ENCODE assay signal across 9 cellular contexts in genomic region chr16:58459344-58460218, GRCh38. TPM values are rescaled to one million over a fixed set of nuclear protein-coding genes. Genes with fewer than 3 reads are reported as not detected.
DNase-seq lines count a peak whose midpoint lies in the region; ATAC-seq and TF ChIP-seq lines count a peak whose summit lies in the region.
"Had no signal": no experiment of that assay in that cellular context is flagged by ENCODE, and none has a peak within 500 bp of the region (broad histone marks: within the 10 kb centered on the region; RNA-seq: fewer than 3 reads in every experiment).

No MANE protein-coding gene starts in this region.

- intact Hi-C loops in adrenal gland (cut with DNase I) = no loop called here
- intact Hi-C loops in A673 (cut with micrococcal nuclease; ENCODE audit: unreplicated experiment) = no loop called here

- H3K9me3 ChIP-seq in adrenal gland (replicated peaks in 1 of 3) (no peaks in the 10 kb centered on the region), A673 (ENCODE audit: low read depth, low read length, poor library complexity, severe bottlenecking) (no peaks in the 10 kb centered on the region)

- CTCF ChIA-PET in A673 (lab: Charles Lee) = no interaction called here

- TF ChIP-seq CTCF in adrenal gland (IDR thresholded peaks at IDR 0.05) = no peak
- TF ChIP-seq CTCF in A673 (conservative IDR thresholded peaks at IDR 0.05; ENCODE audit: low read depth, low read length) = no peak

- H3K27me3 ChIP-seq in adrenal gland = peaks cover 2% of the 10 kb centered on the region
- peaks cover 23% of the 10 kb centered on the region for H3K27me3 ChIP-seq in A673 (replicated peaks; ENCODE audit: insufficient read depth, low read depth, low read length, poor library complexity)

- peaks cover 16 to 54% of the 10 kb centered on the region in 2 donors for H3K4me1 ChIP-seq in adrenal gland (replicated peaks in 1 of 2)
- H3K4me1 ChIP-seq in A673 (ENCODE audit: insufficient read depth, low read length, poor library complexity, severe bottlenecking) = peaks cover 4% of the 10 kb centered on the region

- POLR2A ChIA-PET in A673 (lab: Charles Lee; ENCODE audit: low non-redundant PET) = no interaction called here

- peak; percentile 78 for DNase-seq in ELR (ENCODE audit: low read depth)
- DNase-seq in adrenal gland = peak; percentile 88 to 95 (median 94)
- DNase-seq in renal cortical epithelial cell (ENCODE audit: low read depth) = peak; percentile 86
- no peak for DNase-seq in medulla oblongata (ENCODE audit: extremely low spot score)
- no peak for DNase-seq in A673 (ENCODE audit: low spot score)
- no peak for DNase-seq in NCI-H748 treated with DMSO at 0.1 percent for 48 hours (lab: John Stamatoyannopoulos, UW)

- no peak for TF ChIP-seq RAD21 in Ishikawa (IDR thresholded peaks at IDR 0.05; ENCODE audit: low read depth)

- peak; percentile 58; the same call in 1 of the 2 replicates for TF ChIP-seq EP300 in Ishikawa (IDR thresholded peaks at IDR 0.05; ENCODE audit: borderline replicate concordance)

- H3K4me3 ChIP-seq in adrenal gland (no peak overlapping the region), A673 (ENCODE audit: low read depth, low read length, poor library complexity, severe bottlenecking) (no peak overlapping the region)
- H3K4me3 ChIP-seq: dorsolateral prefrontal cortex had no signal

- no peaks in the 10 kb centered on the region for H3K36me3 ChIP-seq in adrenal gland (replicated peaks in 1 of 2)
- no peaks in the 10 kb centered on the region for H3K36me3 ChIP-seq in A673 (ENCODE audit: insufficient read depth, low read length, poor library complexity, severe bottlenecking)

- 64 to 78% (median 68%) methylated on average over 9 of the region's 9 CpGs for WGBS in adrenal gland, 4 donors

- peak in 1 of 2 donors; percentile 29 for TF ChIP-seq POLR2A in adrenal gland (IDR thresholded peaks at IDR 0.05)

- BruUV-seq in A673 (replicated peaks; lab: Mats Ljungman, UMichigan) = no TSS peak

- peak overlapping the region; percentile 60 to 91 (median 85) for H3K27ac ChIP-seq in adrenal gland
- no peak overlapping the region for H3K27ac ChIP-seq in A673 (ENCODE audit: low read depth, low read length, poor library complexity, severe bottlenecking)

- ATAC-seq in HG02678 (IDR thresholded peaks at IDR 0.05; ENCODE audit: unreplicated experiment) = no peak

TF ChIP-seq in Ishikawa, 13 proteins besides CTCF, POLR2A, EP300 and RAD21:
- TF ChIP-seq FOXM1 (IDR thresholded peaks at IDR 0.05; ENCODE audit: borderline replicate concordance, low read depth) = no peak
- no peak for TF ChIP-seq MAX (IDR thresholded peaks at IDR 0.05)
- TF ChIP-seq NFIC (IDR thresholded peaks at IDR 0.05) = no peak
- TF ChIP-seq USF1 (IDR thresholded peaks at IDR 0.05) = peak; percentile 81
- TF ChIP-seq CEBPB (IDR thresholded peaks at IDR 0.05) = no peak
- TF ChIP-seq ZBTB7A (IDR thresholded peaks at IDR 0.05; ENCODE audit: low read depth) = no peak
- TF ChIP-seq TCF12 (IDR thresholded peaks at IDR 0.05; ENCODE audit: low read depth) = 0 out of 2 replicates have a peak, but pooled peaks have one; percentile 28
- no peak for TF ChIP-seq YY1 (IDR thresholded peaks at IDR 0.05; ENCODE audit: low read depth)
- TF ChIP-seq TAF1 (IDR thresholded peaks at IDR 0.05; ENCODE audit: low read depth) = no peak

RNA-seq across cellular contexts. Expression of gene NDRG4, which starts 40.4 kb away (rescaled TPM):
- 100 to 1,000 TPM; 194 to 952 (median 387) TPM for total RNA-seq in adrenal gland
- 100 to 1,000 TPM; 139 to 339 (median 176) TPM for polyA plus RNA-seq in adrenal gland
- total RNA-seq in renal cortical epithelial cell = 15.8 and 26.0 TPM in 2 replicates
- 0.28 and 0.66 TPM in 2 replicates for total RNA-seq in A673 (2021)

RNA-seq across cellular contexts. Expression of gene SETD6, which starts 55.7 kb away (rescaled TPM):
- total RNA-seq in adrenal gland = 10 to 100 TPM; 14.4 to 53.8 (median 25.5) TPM
- polyA plus RNA-seq in adrenal gland = 10 to 100 TPM; 17.9 to 40.7 (median 24.8) TPM
- 9.0 and 17.3 TPM in 2 replicates for total RNA-seq in renal cortical epithelial cell
- total RNA-seq in A673 (2021) = 35.2 and 36.1 TPM in 2 replicates

Comparison
In these comparisons a context has a peak if more than half of its experiments do, and no peak if none do; other contexts are left out.
1. DNase-seq: peak in ELR (single experiment), adrenal gland (7 of 7) and renal cortical epithelial cell (single experiment); none in medulla oblongata (single experiment), A673 (single experiment) and NCI-H748 treated with DMSO at 0.1 percent for 48 hours (single experiment).
2. RNA of gene NDRG4, which starts 40.4 kb away (total RNA-seq): 194 to 952 TPM in adrenal gland and 15.8 to 26.0 TPM in renal cortical epithelial cell; 0.28 to 0.66 TPM in A673; every median in the first group is over 10 times any median in the second.